ENCODE assay signal across 15 cellular contexts in the genomic region with DNA sequence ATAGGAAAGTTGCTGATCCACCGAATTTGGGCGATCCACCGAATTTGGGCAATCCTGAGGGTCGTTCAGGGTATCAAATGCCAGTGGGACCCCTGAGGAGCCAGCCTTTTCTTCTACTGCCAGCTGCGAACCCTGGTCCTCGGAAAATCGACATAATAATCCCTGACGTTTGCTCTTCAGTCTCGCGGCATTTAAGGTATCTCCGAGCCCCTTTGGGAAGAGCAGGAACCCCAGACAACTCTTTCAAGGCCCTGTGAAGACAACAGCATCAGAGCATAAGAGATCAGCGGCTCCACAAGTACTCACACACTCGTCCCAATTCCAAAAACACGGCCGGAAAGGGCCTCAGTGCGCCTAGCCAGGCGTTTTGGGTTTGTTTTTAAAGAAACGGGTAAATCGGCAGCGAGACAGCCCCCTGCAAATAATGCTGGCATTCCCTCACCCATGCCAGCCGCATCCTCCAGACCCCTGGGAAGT. TPM values are rescaled to one million over a fixed set of nuclear protein-coding genes. Genes with fewer than 3 reads are reported as not detected.
DNase-seq lines count a peak whose midpoint lies in the region; ATAC-seq and TF ChIP-seq lines count a peak whose summit lies in the region.
"Had no signal": no experiment of that assay in that cellular context is flagged by ENCODE, and none has a peak within 500 bp of the region (broad histone marks: within the 10 kb centered on the region; RNA-seq: fewer than 3 reads in every experiment).

No MANE protein-coding gene starts in this region.

- H3K4me1 Mint-ChIP-seq in activated CD4-positive, alpha-beta T cell treated with anti-CD3 and anti-CD28 coated beads, Interleukin-2, amount 10 ng/mL, durations not matched to agents 24 days and 14 days: peaks cover 19% of the 10 kb centered on the region

- peaks cover 16% of the 10 kb centered on the region for H3K36me3 Mint-ChIP-seq in activated CD4-positive, alpha-beta T cell treated with anti-CD3 and anti-CD28 coated beads, Interleukin-2, amount 10 ng/mL, durations not matched to agents 24 days and 14 days (ENCODE audit: low read depth)

- peak overlapping the region; percentile 73 for H3K4me3 ChIP-seq in MG63
- H3K4me3 ChIP-seq in iPS-18a (ENCODE audit: low read length): peak overlapping the region; percentile 48
- H3K4me3 ChIP-seq in skeletal muscle tissue (ENCODE audit: low read length in 3 of 3): peak overlapping the region; percentile 67 to 87 (median 84)
- H3K4me3 ChIP-seq in stomach: no peak overlapping the region

- no peak for DNase-seq in activated CD4-positive, alpha-beta T cell treated with anti-CD3 and anti-CD28 coated beads, Interleukin-2, amount 10 ng/mL, durations not matched to agents 24 days and 14 days
- DNase-seq in activated CD4-positive, alpha-beta T cell treated with anti-CD3 and anti-CD28 coated beads for 4 hours: no peak
- DNase-seq in MG63 (peak; percentile 24), stomach (no peak), NCI-H446 (lab: John Stamatoyannopoulos, UW) (no peak)
- DNase-seq: activated T-cell treated with anti-CD3 and anti-CD28 coated beads, Interleukin-2, amount 50 U/mL, for 1 hour; esophagus squamous epithelium; nucleus accumbens; stimulated activated CD4-positive, alpha-beta T cell treated with anti-CD3 and anti-CD28 coated beads, Interleukin-4, amount 100 ng/mL, for 4 hours had no signal

- no peak overlapping the region for H3K4me3 Mint-ChIP-seq in activated CD4-positive, alpha-beta T cell treated with anti-CD3 and anti-CD28 coated beads, Interleukin-2, amount 10 ng/mL, durations not matched to agents 24 days and 14 days

- H3K9ac ChIP-seq in iPS-18a (ENCODE audit: low read length) (no peak overlapping the region), skeletal muscle tissue (ENCODE audit: low read depth in 1 of 3, low read length in 3 of 3) (peak overlapping the region; percentile 75 to 95 (median 87))

- peaks cover 25% of the 10 kb centered on the region for H3K9me3 Mint-ChIP-seq in activated CD4-positive, alpha-beta T cell treated with anti-CD3 and anti-CD28 coated beads, Interleukin-2, amount 10 ng/mL, durations not matched to agents 24 days and 14 days

- H3K27ac Mint-ChIP-seq in activated CD4-positive, alpha-beta T cell treated with anti-CD3 and anti-CD28 coated beads, Interleukin-2, amount 10 ng/mL, durations not matched to agents 24 days and 14 days: peak overlapping the region; percentile 20

- H3K9me3 ChIP-seq in MG63 (0 out of 2 replicates have a peak, but pooled peaks cover under 1% of the 10 kb centered on the region), iPS-18a (ENCODE audit: control insufficient read depth, low read depth, low read length) (no peaks in the 10 kb centered on the region), skeletal muscle tissue (ENCODE audit: control insufficient read depth in 3 of 3, low read length in 3 of 3) (no peaks in the 10 kb centered on the region), stomach (peaks cover 0 to 41% (median 10%) of the 10 kb centered on the region in 4 donors)
- H3K9me3 ChIP-seq: esophagus squamous epithelium had no signal

- peaks cover 9% of the 10 kb centered on the region for H3K36me3 ChIP-seq in MG63
- no peaks in the 10 kb centered on the region for H3K36me3 ChIP-seq in iPS-18a (ENCODE audit: control insufficient read depth, low read depth, low read length)
- no peaks in the 10 kb centered on the region for H3K36me3 ChIP-seq in skeletal muscle tissue (ENCODE audit: control insufficient read depth in 3 of 3, insufficient read depth in 3 of 3, low read length in 3 of 3)
- no peaks in the 10 kb centered on the region for H3K36me3 ChIP-seq in stomach
- H3K36me3 ChIP-seq: esophagus squamous epithelium had no signal

- TF ChIP-seq EP300 in stomach (IDR thresholded peaks at IDR 0.05): no peak

- ATAC-seq in HG03520 (IDR thresholded peaks at IDR 0.05; ENCODE audit: unreplicated experiment): no peak

- peaks cover 22% of the 10 kb centered on the region for H3K4me1 ChIP-seq in iPS-18a (ENCODE audit: control insufficient read depth, low read depth, low read length)
- peaks cover 0 to 4% (median 0%) of the 10 kb centered on the region in 3 donors for H3K4me1 ChIP-seq in skeletal muscle tissue (ENCODE audit: control insufficient read depth in 3 of 3, insufficient read depth in 3 of 3, low read length in 3 of 3)
- peaks cover 11 to 40% (median 24%) of the 10 kb centered on the region in 4 donors for H3K4me1 ChIP-seq in stomach

- intact Hi-C loops in activated CD4-positive, alpha-beta T cell treated with anti-CD3 and anti-CD28 coated beads, Interleukin-2, amount 10 ng/mL, durations not matched to agents 24 days and 14 days (cut with micrococcal nuclease): loop anchor here (2.0 to 5.0 kb wide), 2 partner anchors 853 to 1631 kb away; a partner anchor contains a TSS
- intact Hi-C loops in stomach (cut with DNase I; ENCODE audit: low total_unique reads): no loop called here

- H3K27ac ChIP-seq in iPS-18a (ENCODE audit: low read length) (no peak overlapping the region), skeletal muscle tissue (ENCODE audit: low read depth, low read length) (peak overlapping the region; percentile 92), stomach (no peak overlapping the region)
- H3K27ac ChIP-seq: esophagus squamous epithelium had no signal

- TF ChIP-seq CTCF in stomach (IDR thresholded peaks at IDR 0.05): no peak

- no peaks in the 10 kb centered on the region for H3K27me3 ChIP-seq in MG63
- H3K27me3 ChIP-seq in iPS-18a (ENCODE audit: control insufficient read depth, insufficient read depth, low read length): peaks cover 100% of the 10 kb centered on the region
- H3K27me3 ChIP-seq in skeletal muscle tissue (ENCODE audit: control insufficient read depth in 3 of 3, insufficient read depth in 3 of 3, low read length in 3 of 3): peaks cover 44 to 74% (median 68%) of the 10 kb centered on the region in 3 donors
- peaks cover 44 to 100% (median 97%) of the 10 kb centered on the region in 3 donors for H3K27me3 ChIP-seq in stomach

- WGBS in stomach, 5 donors: 8 to 15% (median 9%) methylated on average over 21 of the region's 21 CpGs

- H3K27me3 Mint-ChIP-seq in activated CD4-positive, alpha-beta T cell treated with anti-CD3 and anti-CD28 coated beads, Interleukin-2, amount 10 ng/mL, durations not matched to agents 24 days and 14 days: peaks cover 86% of the 10 kb centered on the region

- TF ChIP-seq POLR2A in stomach (IDR thresholded peaks at IDR 0.05): no peak

RNA-seq across cellular contexts. Expression of a gene that starts 1.0 kb away (rescaled TPM):
- total RNA-seq in activated CD4-positive, alpha-beta T cell treated with anti-CD3 and anti-CD28 coated beads, Interleukin-2, amount 10 ng/mL, durations not matched to agents 24 days and 14 days: not detected in 2 replicates
- 1.7 and 2.4 TPM in 2 replicates for total RNA-seq in MG63 (2014; rRNA removed; shearing (Covaris generic); ENCODE audit: low replicate concordance)
- total RNA-seq in skeletal muscle tissue (1.6 TPM), stomach (under 1 TPM in 1 of 5 donors, not detected in 4; 0.43 TPM)
- polyA plus RNA-seq in stomach: not detected
- total RNA-seq: bronchial epithelial cell, OCI-LY7 had no signal
- polyA plus RNA-seq: keratinocyte had no signal

Comparison
In these comparisons a context has a peak if more than half of its experiments do, and no peak if none do; other contexts are left out.
1. H3K4me3 ChIP-seq: peak in MG63 (single experiment), iPS-18a (single experiment) and skeletal muscle tissue (3 of 3); none in stomach (0 of 4).